Comparison of ENCODE assay signal across 12 cellular contexts in genomic region chr6:16533210-16533609, GRCh38.
"Had no signal": no experiment of that assay in that cellular context is flagged by ENCODE, and none has a peak within 500 bp of the region (broad histone marks: within the 10 kb centered on the region; RNA-seq: fewer than 3 reads in every experiment).

No MANE protein-coding gene starts in this region.

- H3K4me3 Mint-ChIP-seq: nephron had no signal

- H3K4me1 ChIP-seq: esophagus muscularis mucosa had no signal

- H3K27ac ChIP-seq: esophagus muscularis mucosa, heart left ventricle had no signal

- H3K27me3 ChIP-seq: esophagus muscularis mucosa, heart left ventricle had no signal

- H3K36me3 ChIP-seq: esophagus muscularis mucosa, heart left ventricle had no signal

- ATAC-seq: heart left ventricle, left lobe of liver had no signal

- H3K4me3 ChIP-seq: esophagus muscularis mucosa, heart left ventricle had no signal

- H3K9me3 Mint-ChIP-seq: nephron had no signal

- H3K9me3 ChIP-seq: esophagus muscularis mucosa, heart left ventricle, SK-N-SH had no signal

- DNase-seq: activated CD4-positive, alpha-beta T cell treated with anti-CD3 and anti-CD28 coated beads, Interleukin-2, amount 50 U/mL, for 48 hours; activated CD4-positive, CD25-positive, alpha-beta regulatory T cell; activated CD8-positive, alpha-beta memory T cell treated with anti-CD3 and anti-CD28 coated beads, Interleukin-2, amount 50 U/mL, for 48 hours; activated effector memory CD4-positive, alpha-beta T cell treated with anti-CD3 and anti-CD28 coated beads, Interleukin-2, amount 50 U/mL, for 16 hours; foreskin melanocyte; heart left ventricle; SK-N-SH; stimulated activated CD4-positive, alpha-beta T cell treated with anti-CD3 and anti-CD28 coated beads, Interleukin-4, amount 100 ng/mL, for 1 hour; stimulated activated CD8-positive, alpha-beta memory T cell treated with anti-CD3 and anti-CD28 coated beads, Interleukin-4, amount 100 ng/mL, for 48 hours had no signal
